In genomic region chr4:75919914-75920313, GRCh38 we compare ENCODE assay signal across 16 cellular contexts. TPM values are rescaled to one million over a fixed set of nuclear protein-coding genes. Genes with fewer than 3 reads are reported as not detected.
DNase-seq lines count a peak whose midpoint lies in the region; ATAC-seq and TF ChIP-seq lines count a peak whose summit lies in the region.
"Had no signal": no experiment of that assay in that cellular context is flagged by ENCODE, and none has a peak within 500 bp of the region (broad histone marks: within the 10 kb centered on the region; RNA-seq: fewer than 3 reads in every experiment).

No MANE protein-coding gene starts in this region.

- H3K4me1 ChIP-seq in left ventricle myocardium inferior: peaks cover 5% of the 10 kb centered on the region
- H3K4me1 ChIP-seq: psoas muscle had no signal

- H3K27me3 ChIP-seq in left ventricle myocardium inferior (ENCODE audit: low read depth): no peaks in the 10 kb centered on the region

- peaks cover 68% of the 10 kb centered on the region for H3K36me3 ChIP-seq in left ventricle myocardium inferior

- intact Hi-C loops in Right ventricle myocardium inferior (cut with DNase I) (loop anchor here (10.0 kb wide), 1 partner anchor 145 kb away; no protein-coding TSS in a partner anchor), cardiac septum (cut with DNase I) (no loop called here), left ventricle myocardium inferior (cut with micrococcal nuclease) (no loop called here)

- no peak overlapping the region for H3K4me3 ChIP-seq in left ventricle myocardium inferior
- H3K4me3 ChIP-seq: HAP-1, psoas muscle had no signal

- no peak for DNase-seq in Right ventricle myocardium inferior (ENCODE audit: missing footprints)
- DNase-seq in cardiac septum (ENCODE audit: low spot score): no peak
- DNase-seq in amniotic epithelial cell (ENCODE audit: low read depth): peak; percentile 31
- DNase-seq in left ventricle myocardium inferior: peak; percentile 26
- DNase-seq in superior temporal gyrus (ENCODE audit: extremely low spot score): peak; percentile 73
- DNase-seq in NCI-H146 treated with DMSO at 0.1 percent for 48 hours (lab: John Stamatoyannopoulos, UW; ENCODE audit: unreplicated experiment): no peak
- DNase-seq in NCI-H128 (lab: John Stamatoyannopoulos, UW; ENCODE audit: unreplicated experiment): no peak
- DNase-seq: activated CD4-positive, alpha-beta memory T cell treated with anti-CD3 and anti-CD28 coated beads, Interleukin-2, amount 10 ng/mL, durations not matched to agents 7 days and 5 days; activated effector memory CD4-positive, alpha-beta T cell treated with anti-CD3 and anti-CD28 coated beads, Interleukin-2, amount 50 U/mL, for 16 hours; psoas muscle; stimulated activated CD8-positive, alpha-beta memory T cell treated with anti-CD3 and anti-CD28 coated beads, Interleukin-4, amount 100 ng/mL, for 48 hours had no signal

- H3K9me3 ChIP-seq in left ventricle myocardium inferior (replicated peaks): no peaks in the 10 kb centered on the region
- H3K9me3 ChIP-seq: HAP-1, psoas muscle had no signal

- ATAC-seq in Right ventricle myocardium inferior (peak; percentile 60), HG02870 (IDR thresholded peaks at IDR 0.05; ENCODE audit: unreplicated experiment) (no peak)
- ATAC-seq: psoas muscle had no signal

- H3K27ac ChIP-seq in left ventricle myocardium inferior (replicated peaks): no peak overlapping the region
- H3K27ac ChIP-seq: psoas muscle, RWPE1 had no signal

- TF ChIP-seq CTCF in left ventricle myocardium inferior (IDR thresholded peaks at IDR 0.05; ENCODE audit: borderline replicate concordance): no peak

RNA-seq across cellular contexts. Expression of gene PPEF2, which starts 17.7 kb away (rescaled TPM):
- total RNA-seq in Right ventricle myocardium inferior (not detected), cardiac septum (not detected), left ventricle myocardium inferior (not detected)
- total RNA-seq: epithelial cell of proximal tubule, mesothelial cell of epicardium, psoas muscle had no signal

RNA-seq across cellular contexts. Expression of gene NAAA, which starts 20.9 kb away (rescaled TPM):
- total RNA-seq in Right ventricle myocardium inferior: 9.1 TPM
- 15.2 TPM for total RNA-seq in cardiac septum
- total RNA-seq in left ventricle myocardium inferior: 12.9 TPM

Comparison
In these comparisons a context has a peak if more than half of its experiments do, and no peak if none do; other contexts are left out.
1. DNase-seq: peak in amniotic epithelial cell (single experiment), left ventricle myocardium inferior (single experiment) and superior temporal gyrus (single experiment); none in Right ventricle myocardium inferior (single experiment), cardiac septum (single experiment), NCI-H146 treated with DMSO at 0.1 percent for 48 hours (single experiment) and NCI-H128 (single experiment).